Comparison of ENCODE assay signal across 8 cellular contexts in the genomic region with DNA sequence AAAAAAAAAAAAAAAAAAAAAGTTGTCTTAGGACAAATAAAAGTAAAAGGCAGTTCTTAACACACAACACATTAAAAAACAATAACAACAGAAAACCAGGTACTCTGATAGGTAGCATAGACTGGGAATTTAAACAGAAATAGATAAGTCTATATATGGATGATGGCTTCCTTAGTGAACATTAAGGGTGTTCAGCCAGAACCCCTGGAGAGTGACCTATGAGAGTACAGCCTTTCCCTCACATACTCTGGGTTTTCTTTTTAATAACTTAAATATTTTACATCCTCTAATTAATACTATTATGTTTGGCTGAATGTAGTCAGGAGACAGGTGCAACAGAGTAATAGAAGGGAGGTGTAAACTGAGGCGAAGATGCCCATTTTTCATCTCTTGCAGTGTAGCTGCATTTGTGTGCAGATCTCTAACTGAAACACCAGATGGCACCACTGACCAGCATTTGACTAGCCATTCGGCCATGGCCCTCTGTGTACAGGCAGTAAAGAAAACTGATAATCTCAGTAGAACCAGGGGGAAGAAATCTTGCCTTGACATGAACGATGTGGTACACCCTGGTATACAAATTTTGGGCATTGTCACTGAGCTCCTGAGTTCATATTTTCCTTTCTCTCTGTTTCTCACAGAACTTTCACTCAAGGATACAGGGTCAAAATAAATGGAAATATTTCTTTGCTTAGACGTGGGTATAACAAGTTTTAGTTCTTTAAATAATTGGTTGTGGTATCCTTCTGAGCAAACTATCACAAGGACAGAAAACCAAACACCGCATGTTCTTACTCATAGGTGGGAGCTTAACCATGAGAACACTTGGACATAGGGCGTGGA. TPM values are rescaled to one million over a fixed set of nuclear protein-coding genes. Genes with fewer than 3 reads are reported as not detected.
DNase-seq lines count a peak whose midpoint lies in the region; ATAC-seq, FAIRE-seq and TF ChIP-seq lines count a peak whose summit lies in the region.

No MANE protein-coding gene starts in this region.

- no peaks in the 10 kb centered on the region for H3K9me3 ChIP-seq in body of pancreas
- no peaks in the 10 kb centered on the region for H3K9me3 ChIP-seq in small intestine (ENCODE audit: control insufficient read depth, low read depth)

- no peaks in the 10 kb centered on the region for H3K9me3 Mint-ChIP-seq in Calu3 (ENCODE audit: low read depth, unreplicated experiment)

- peaks cover 5% of the 10 kb centered on the region for H3K36me3 Mint-ChIP-seq in Calu3 (ENCODE audit: insufficient read depth, unreplicated experiment)

- H3K27ac Mint-ChIP-seq in Calu3 (ENCODE audit: unreplicated experiment): no peak overlapping the region

- H3K27ac ChIP-seq in body of pancreas (no peak overlapping the region), small intestine (ENCODE audit: low read depth in 1 of 2, low read length in 1 of 2) (no peak overlapping the region)

- H3K36me3 ChIP-seq in body of pancreas (replicated peaks in 1 of 2; ENCODE audit: insufficient read depth in 1 of 2, low read depth in 2 of 2) (no peaks in the 10 kb centered on the region), small intestine (ENCODE audit: control insufficient read depth in 2 of 2, insufficient read depth in 2 of 2, low read length in 2 of 2) (no peaks in the 10 kb centered on the region)

- no peaks in the 10 kb centered on the region for H3K4me1 Mint-ChIP-seq in Calu3 (ENCODE audit: low read depth, unreplicated experiment)

- no peaks in the 10 kb centered on the region for H3K27me3 ChIP-seq in body of pancreas
- no peaks in the 10 kb centered on the region for H3K27me3 ChIP-seq in small intestine (ENCODE audit: control insufficient read depth in 2 of 2, insufficient read depth in 2 of 2, low read length in 2 of 2)

- CTCF ChIA-PET in Calu3 (lab: Charles Lee): interaction anchor here (0.7 to 1.7 kb wide), 4 partner anchors 8 to 334 kb away, joined by 3 to 18 read pairs (median 4); partner anchors contain the start of gene TTF2

- peak; percentile 94 for ATAC-seq in body of pancreas
- no peak for ATAC-seq in GM18870 (IDR thresholded peaks at IDR 0.05; ENCODE audit: unreplicated experiment)

- H3K4me3 Mint-ChIP-seq in Calu3 (ENCODE audit: low read depth, unreplicated experiment): no peak overlapping the region

- no peak for TF ChIP-seq CTCF in Calu3 (IDR thresholded peaks at IDR 0.05; ENCODE audit: unreplicated experiment)
- TF ChIP-seq CTCF in body of pancreas (IDR thresholded peaks at IDR 0.05): peak; percentile 50 to 92 (median 84)

- no peaks in the 10 kb centered on the region for H3K4me1 ChIP-seq in body of pancreas
- H3K4me1 ChIP-seq in small intestine (ENCODE audit: control insufficient read depth in 2 of 2, insufficient read depth in 1 of 2, low read depth in 1 of 2, low read length in 1 of 2): no peaks in the 10 kb centered on the region

- H3K27me3 Mint-ChIP-seq in Calu3 (ENCODE audit: unreplicated experiment): no peaks in the 10 kb centered on the region

- DNase-seq in Calu3 (peak; percentile 33), GM19238 (ENCODE audit: insufficient read length, low spot score) (peak; percentile 16), HT-29 (ENCODE audit: low spot score) (peak; percentile 49), RKO (ENCODE audit: low spot score) (peak; percentile 68), body of pancreas (peak; percentile 60 to 70 (median 66)), hypothalamus (lab: John Stamatoyannopoulos, UW) (peak in 38 of 51 donors; percentile 3 to 77 (median 28)), small intestine (peak; percentile 59)

- intact Hi-C loops in Calu3 (cut with micrococcal nuclease; ENCODE audit: unreplicated experiment) (loop anchor here (1.0 to 10.0 kb wide), 2 partner anchors 217 to 447 kb away; no protein-coding TSS in a partner anchor), body of pancreas (cut with DNase I) (no loop called here)

- TF ChIP-seq POLR2A in body of pancreas (IDR thresholded peaks at IDR 0.05): no peak

- BruUV-seq in Calu3 (replicated peaks; lab: Mats Ljungman, UMichigan): no TSS peak

- H3K4me3 ChIP-seq in body of pancreas: no peak overlapping the region
- H3K4me3 ChIP-seq in small intestine (ENCODE audit: low read depth in 1 of 2, low read length in 2 of 2): no peak overlapping the region

- 50 to 53% methylated on average over 6 of the region's 6 CpGs for WGBS in body of pancreas, 2 donors
- 63 to 66% (median 64%) methylated on average over 6 of the region's 6 CpGs for WGBS in small intestine, 3 donors

- no peak for FAIRE-seq in small intestine (lab: Jason Lieb, UNC)

RNA-seq across cellular contexts. Expression of gene TTF2, which starts 7.6 kb away (rescaled TPM):
- total RNA-seq in Calu3 (2022) (46.6 and 49.6 TPM in 2 replicates), body of pancreas (1 to 10 TPM; 7.8 to 9.6 TPM)
- total RNA-seq in HT-29 (2014; rRNA removed; shearing (Covaris generic)): 27.8 and 29.5 TPM in 2 replicates
- 1 to 10 TPM; 1.8 to 5.8 (median 4.1) TPM for polyA plus RNA-seq in small intestine

RNA-seq across cellular contexts. Expression of gene TRIM45, which starts 53.8 kb away (rescaled TPM):
- total RNA-seq in Calu3 (2022) (4.3 and 5.3 TPM in 2 replicates), body of pancreas (1 to 10 TPM; 7.5 to 8.6 TPM)
- 0.94 and 1.5 TPM in 2 replicates for total RNA-seq in HT-29 (2014; rRNA removed; shearing (Covaris generic))
- polyA plus RNA-seq in small intestine: 1 to 10 TPM; 1.9 to 4.7 (median 3.2) TPM

Comparison
In these comparisons a context has a peak if more than half of its experiments do, and no peak if none do; other contexts are left out.
1. DNase-seq: peak in every context shown above with its lines; median percentile 68 in RKO; 66 in body of pancreas; 59 in small intestine; 49 in HT-29; 33 in Calu3; 28 in hypothalamus; 16 in GM19238.